In the genomic region with DNA sequence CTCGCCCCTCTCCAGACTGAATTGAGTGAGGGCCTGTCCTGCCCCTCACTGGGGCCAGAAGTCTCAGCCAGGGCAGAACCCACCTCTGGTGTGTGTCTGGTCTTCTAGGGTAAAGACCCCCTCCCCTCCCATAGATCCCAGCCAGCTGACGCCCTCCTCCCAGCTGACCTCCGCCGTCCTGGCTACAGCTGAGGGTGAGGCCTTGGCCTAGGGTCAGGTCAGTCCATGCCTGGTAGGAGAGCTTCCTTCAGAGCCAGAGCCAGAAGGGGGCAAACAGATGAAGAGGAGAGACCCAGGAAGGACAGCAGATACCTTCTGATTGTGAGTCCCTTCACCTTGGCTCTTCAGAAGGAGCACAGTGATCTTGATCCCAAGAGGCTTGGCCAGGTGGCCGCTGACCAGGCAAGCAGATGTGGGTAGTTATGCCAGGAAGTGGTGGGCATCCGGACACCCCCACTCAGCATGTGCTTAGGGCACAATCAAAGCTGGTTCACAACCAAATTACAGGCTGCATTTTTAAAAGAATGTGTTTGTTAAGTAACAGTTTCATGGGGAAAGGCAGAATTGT, we compare ENCODE assay signal across 7 cellular contexts. TPM values are rescaled to one million over a fixed set of nuclear protein-coding genes. Genes with fewer than 3 reads are reported as not detected.
A peak's percentile ranks its signal among the peaks of the same experiment; 100 is the strongest.
DNase-seq lines count a peak whose midpoint lies in the region; ATAC-seq and TF ChIP-seq lines count a peak whose summit lies in the region.

No MANE protein-coding gene starts in this region.

- H3K36me3 Mint-ChIP-seq in T-cell = peaks cover 34% of the 10 kb centered on the region

- no peak for TF ChIP-seq EP300 in stomach (IDR thresholded peaks at IDR 0.05)

- H3K27me3 ChIP-seq in stomach = no peaks in the 10 kb centered on the region

- peak overlapping the region; percentile 85 to 92 for H3K27ac Mint-ChIP-seq in T-cell

- peaks cover 31 to 80% (median 69%) of the 10 kb centered on the region in 4 donors for H3K36me3 ChIP-seq in stomach

- ATAC-seq in GM21619 (IDR thresholded peaks at IDR 0.05; ENCODE audit: unreplicated experiment) (peak; percentile 2), T-cell (replicated peaks in 1 of 4) (peak in 2 of 4 experiments; percentile 8 to 14)

- no peaks in the 10 kb centered on the region for H3K27me3 Mint-ChIP-seq in T-cell

- H3K4me3 Mint-ChIP-seq in T-cell = peak overlapping the region in 2 of 3 donors; percentile 41 to 52

- H3K27ac ChIP-seq in stomach = peak overlapping the region; percentile 26 to 87 (median 76)

- TF ChIP-seq CTCF in stomach (IDR thresholded peaks at IDR 0.05) = no peak

- CTCF ChIA-PET in T-cell (lab: Charles Lee) = interaction anchor here in 1 of 2 donors (0.6 to 3.1 kb wide), 5 partner anchors 28 to 251 kb away, joined by 3 to 14 read pairs (median 5); no protein-coding TSS in a partner anchor

- peaks cover 46 to 66% (median 56%) of the 10 kb centered on the region in 3 donors for H3K4me1 Mint-ChIP-seq in T-cell

- TF ChIP-seq POLR2A in stomach (IDR thresholded peaks at IDR 0.05) = no peak

- POLR2A ChIA-PET in T-cell (lab: Charles Lee) = interaction anchor here in 1 of 2 donors (0.7 to 1.1 kb wide), 2 partner anchors 12 to 62 kb away, joined by 3 to 4 read pairs; no protein-coding TSS in a partner anchor

- DNase-seq in T-cell (peak in 1 of 34 experiments; percentile 8), glomerular visceral epithelial cell (ENCODE audit: extremely low spot score) (peak; percentile 18), stomach (no peak), UCSD-AML1 (lab: John Stamatoyannopoulos, UW; ENCODE audit: unreplicated experiment) (no peak), DMS 273 (lab: John Stamatoyannopoulos, UW; ENCODE audit: unreplicated experiment) (no peak), NCI-H1694 treated with DMSO at 0.1 percent for 48 hours (lab: John Stamatoyannopoulos, UW) (no peak)

- no peak overlapping the region for H3K4me3 ChIP-seq in stomach

- H3K9me3 Mint-ChIP-seq in T-cell = no peaks in the 10 kb centered on the region

- intact Hi-C loops in stomach (cut with DNase I; ENCODE audit: low total_unique reads) = no loop called here

- H3K9me3 ChIP-seq in stomach = no peaks in the 10 kb centered on the region

- WGBS in stomach, 5 donors = 72 to 76% (median 73%) methylated on average over 2 to 6 of the region's 6 CpGs

- H3K4me1 ChIP-seq in stomach = peaks cover 53 to 60% (median 57%) of the 10 kb centered on the region in 4 donors

RNA-seq across cellular contexts. Expression of a gene that starts 29.8 kb away (rescaled TPM):
- total RNA-seq in T-cell (100 to 1,000 TPM; 163 to 263 (median 239) TPM), stomach (100 to 1,000 TPM in 1 of 5 donors, 10 to 100 TPM in 4; 16.7 to 109 (median 47.3) TPM)
- polyA plus RNA-seq in stomach = 10 to 100 TPM in 1 of 3 donors, 1 to 10 TPM in 2; 6.2 to 13.0 (median 6.6) TPM
